Comparison of ENCODE assay signal across 21 cellular contexts in genomic region chr12:7787574-7788315, GRCh38. TPM values are rescaled to one million over a fixed set of nuclear protein-coding genes. Genes with fewer than 3 reads are reported as not detected.
DNase-seq lines count a peak whose midpoint lies in the region; TF ChIP-seq lines count a peak whose summit lies in the region.
"Had no signal": no experiment of that assay in that cellular context is flagged by ENCODE, and none has a peak within 500 bp of the region (broad histone marks: within the 10 kb centered on the region; RNA-seq: fewer than 3 reads in every experiment).

No MANE protein-coding gene starts in this region.

- H3K27ac Mint-ChIP-seq in neural crest cell (ENCODE audit: unreplicated experiment): peak overlapping the region; percentile 57
- H3K27ac Mint-ChIP-seq in CD4-positive, alpha-beta memory T cell: no peak overlapping the region
- H3K27ac Mint-ChIP-seq: activated naive CD8-positive, alpha-beta T cell; activated T-cell treated with anti-CD3 and anti-CD28 coated beads, Interleukin-2, amount 50 U/mL, for 24 hours had no signal

- no peak for TF ChIP-seq CTCF in NB4 (IDR thresholded peaks at IDR 0.05; ENCODE audit: low read depth, low read length)
- no peak for TF ChIP-seq CTCF in epithelial cell of esophagus (IDR thresholded peaks at IDR 0.05; ENCODE audit: insufficient read depth, low read depth, low read length, missing control alignments)
- no peak for TF ChIP-seq CTCF in neural crest cell (conservative IDR thresholded peaks at IDR 0.05)
- no peak for TF ChIP-seq CTCF in BE2C (IDR thresholded peaks at IDR 0.05; ENCODE audit: low read depth, low read length)

- intact Hi-C loops in CD4-positive, alpha-beta memory T cell (cut with micrococcal nuclease): no loop called here

- H3K9me3 ChIP-seq in BE2C: no peaks in the 10 kb centered on the region
- no peaks in the 10 kb centered on the region for H3K9me3 ChIP-seq in CD4-positive, alpha-beta memory T cell (ENCODE audit: control insufficient read depth in 1 of 2, low read length in 2 of 2)
- H3K9me3 ChIP-seq: gastroesophageal sphincter, HAP-1, suprapubic skin had no signal

- peak; percentile 71 for DNase-seq in ELF-1 (ENCODE audit: low read depth, low spot score)
- peak; percentile 14 for DNase-seq in NB4 (ENCODE audit: low read depth)
- peak; percentile 2 for DNase-seq in epithelial cell of esophagus (ENCODE audit: low read depth)
- no peak for DNase-seq in neural crest cell (ENCODE audit: low read depth, low spot score)
- no peak for DNase-seq in BE2C
- DNase-seq in UCSD-AML1 (lab: John Stamatoyannopoulos, UW; ENCODE audit: unreplicated experiment): no peak
- no peak for DNase-seq in CD4-positive, alpha-beta memory T cell
- no peak for DNase-seq in NCI-H1417 treated with DMSO at 0.1 percent for 48 hours (lab: John Stamatoyannopoulos, UW)
- DNase-seq: activated T-cell treated with anti-CD3 and anti-CD28 coated beads, Interleukin-2, amount 50 U/mL, for 24 hours; NCI-H2081 treated with DMSO at 0.1 percent for 48 hours; NCI-H526; stimulated activated CD4-positive, alpha-beta T cell treated with anti-CD3 and anti-CD28 coated beads, Interleukin-2, amount 100 ng/mL, for 48 hours had no signal

- H3K27me3 ChIP-seq in BE2C: peaks cover 8% of the 10 kb centered on the region
- H3K27me3 ChIP-seq in CD4-positive, alpha-beta memory T cell (ENCODE audit: insufficient read depth, low read length): no peaks in the 10 kb centered on the region

- H3K9me3 Mint-ChIP-seq in neural crest cell: peaks cover 3% of the 10 kb centered on the region
- H3K9me3 Mint-ChIP-seq in CD4-positive, alpha-beta memory T cell: peaks cover 0 to 1% (median 0%) of the 10 kb centered on the region in 8 donors
- H3K9me3 Mint-ChIP-seq: activated T-cell treated with anti-CD3 and anti-CD28 coated beads, Interleukin-2, amount 50 U/mL, for 24 hours; central memory CD8-positive, alpha-beta T cell had no signal

- TF ChIP-seq POLR2A in NB4 (IDR thresholded peaks at IDR 0.05; ENCODE audit: extremely low read depth, insufficient read length): no peak

- H3K4me1 ChIP-seq in BE2C: no peaks in the 10 kb centered on the region
- H3K4me1 ChIP-seq in CD4-positive, alpha-beta memory T cell (ENCODE audit: insufficient read depth, low read length): no peaks in the 10 kb centered on the region
- H3K4me1 ChIP-seq: gastroesophageal sphincter, suprapubic skin had no signal

- POLR2A ChIA-PET in CD4-positive, alpha-beta memory T cell (lab: Charles Lee; ENCODE audit: partially characterized antibody): no interaction called here

- H3K4me3 Mint-ChIP-seq in neural crest cell: no peak overlapping the region
- H3K4me3 Mint-ChIP-seq in CD4-positive, alpha-beta memory T cell: no peak overlapping the region
- H3K4me3 Mint-ChIP-seq: activated naive CD8-positive, alpha-beta T cell; activated T-cell treated with anti-CD3 and anti-CD28 coated beads, Interleukin-2, amount 50 U/mL, for 24 hours; central memory CD8-positive, alpha-beta T cell had no signal

- CTCF ChIA-PET in CD4-positive, alpha-beta memory T cell (lab: Charles Lee; ENCODE audit: partially characterized antibody): interaction anchor here (0.5 kb wide), 1 partner anchor 13 kb away, joined by 3 read pairs; no protein-coding TSS in a partner anchor

- no peak overlapping the region for H3K27ac ChIP-seq in CD4-positive, alpha-beta memory T cell (ENCODE audit: low read depth, low read length)
- H3K27ac ChIP-seq: gastroesophageal sphincter, suprapubic skin had no signal

- H3K4me1 Mint-ChIP-seq in neural crest cell: peaks cover 26% of the 10 kb centered on the region
- no peaks in the 10 kb centered on the region for H3K4me1 Mint-ChIP-seq in CD4-positive, alpha-beta memory T cell
- H3K4me1 Mint-ChIP-seq: central memory CD8-positive, alpha-beta T cell had no signal

- H3K4me3 ChIP-seq in NB4 (ENCODE audit: low read depth, low read length) (no peak overlapping the region), epithelial cell of esophagus (ENCODE audit: low read length) (no peak overlapping the region), BE2C (ENCODE audit: low read depth, low read length) (no peak overlapping the region)
- H3K4me3 ChIP-seq in CD4-positive, alpha-beta memory T cell (ENCODE audit: low read length in 2 of 2): no peak overlapping the region
- H3K4me3 ChIP-seq: gastroesophageal sphincter, HAP-1, suprapubic skin had no signal

- no peaks in the 10 kb centered on the region for H3K36me3 ChIP-seq in BE2C
- no peaks in the 10 kb centered on the region for H3K36me3 ChIP-seq in CD4-positive, alpha-beta memory T cell (ENCODE audit: insufficient read depth, low read length)
- H3K36me3 ChIP-seq: gastroesophageal sphincter, HAP-1, suprapubic skin had no signal

- peaks cover 43% of the 10 kb centered on the region for H3K27me3 Mint-ChIP-seq in neural crest cell (ENCODE audit: low read depth)
- H3K27me3 Mint-ChIP-seq in CD4-positive, alpha-beta memory T cell: peaks cover 16 to 28% of the 10 kb centered on the region in 2 donors

- no peaks in the 10 kb centered on the region for H3K36me3 Mint-ChIP-seq in neural crest cell (ENCODE audit: low read depth)
- H3K36me3 Mint-ChIP-seq in CD4-positive, alpha-beta memory T cell: no peaks in the 10 kb centered on the region
- H3K36me3 Mint-ChIP-seq: activated naive CD8-positive, alpha-beta T cell had no signal

RNA-seq across cellular contexts. Expression of gene NANOG, which starts 1.5 kb away (rescaled TPM):
- total RNA-seq in neural crest cell: 0.05 TPM in 1 of 2 replicates, not detected in the other
- polyA plus RNA-seq in BE2C (2012; ENCODE audit: insufficient read depth, insufficient read length, low read depth): 0.15 TPM
- not detected for total RNA-seq in CD4-positive, alpha-beta memory T cell
- not detected for polyA plus RNA-seq in CD4-positive, alpha-beta memory T cell
- polyA plus RNA-seq: neural cell had no signal

RNA-seq across cellular contexts. Expression of gene NANOGNB, which starts 22.7 kb away (rescaled TPM):
- total RNA-seq in neural crest cell: not detected in 2 replicates
- not detected for polyA plus RNA-seq in BE2C (2012; ENCODE audit: insufficient read depth, insufficient read length, low read depth)
- total RNA-seq in CD4-positive, alpha-beta memory T cell: not detected
- polyA plus RNA-seq in CD4-positive, alpha-beta memory T cell: not detected
- total RNA-seq: gastroesophageal sphincter, mesenteric fat pad, sciatic nerve, suprapubic skin had no signal
- polyA plus RNA-seq: keratinocyte, neural cell had no signal

RNA-seq across cellular contexts. Expression of gene CLEC4C, which starts 40.6 kb away (rescaled TPM):
- total RNA-seq in neural crest cell: not detected in 2 replicates
- polyA plus RNA-seq in BE2C (2012; ENCODE audit: insufficient read depth, insufficient read length, low read depth): not detected
- total RNA-seq in CD4-positive, alpha-beta memory T cell: not detected
- not detected for polyA plus RNA-seq in CD4-positive, alpha-beta memory T cell
- total RNA-seq: gastroesophageal sphincter, mesenteric fat pad, sciatic nerve, suprapubic skin had no signal
- polyA plus RNA-seq: keratinocyte, neural cell had no signal

Comparison
In these comparisons a context has a peak if more than half of its experiments do, and no peak if none do; other contexts are left out.
1. DNase-seq: peak in ELF-1 (single experiment), NB4 (single experiment) and epithelial cell of esophagus (single experiment); none in neural crest cell (single experiment), BE2C (single experiment), UCSD-AML1 (single experiment), CD4-positive, alpha-beta memory T cell (0 of 5) and NCI-H1417 treated with DMSO at 0.1 percent for 48 hours (single experiment).